17 cellular contexts compared by ENCODE assay signal in the genomic region with DNA sequence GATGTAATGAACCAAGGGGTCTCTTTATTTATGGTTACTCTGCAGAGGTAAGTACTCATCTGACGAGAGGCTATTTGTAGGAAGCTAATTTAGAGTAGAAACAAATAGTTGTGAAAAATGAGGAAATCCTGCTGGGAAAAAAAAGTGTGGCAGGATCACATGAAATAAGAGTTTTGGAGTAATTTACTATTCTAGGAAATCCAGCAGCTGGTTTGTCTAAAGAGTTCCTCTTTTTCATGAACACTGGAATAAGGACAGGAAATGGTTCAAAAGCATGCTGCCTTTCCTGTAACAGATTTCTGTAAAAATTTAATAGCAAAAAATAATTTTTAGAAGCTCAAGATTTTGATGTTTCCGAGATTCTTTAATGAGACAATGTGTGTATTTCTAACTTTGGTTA.
"Had no signal": no experiment of that assay in that cellular context is flagged by ENCODE, and none has a peak within 500 bp of the region (broad histone marks: within the 10 kb centered on the region; RNA-seq: fewer than 3 reads in every experiment).

No MANE protein-coding gene starts in this region.

- H3K4me3 ChIP-seq: gastroesophageal sphincter, heart left ventricle, ovary, testis had no signal

- H3K9me3 ChIP-seq: gastroesophageal sphincter, heart left ventricle, ovary, testis had no signal

- DNase-seq: activated B cell treated with CpG ODN at 0.5 μM for 24 hours; activated CD4-positive, alpha-beta memory T cell treated with anti-CD3 and anti-CD28 coated beads for 36 hours; activated CD4-positive, alpha-beta T cell treated with anti-CD3 and anti-CD28 coated beads for 4 hours; activated T-cell treated with anti-CD3 and anti-CD28 coated beads for 4 hours; cerebellar nuclear complex; effector CD4-positive, alpha-beta T cell; heart left ventricle; immature natural killer cell; natural killer cell; ovary; stimulated activated CD4-positive, alpha-beta T cell treated with anti-CD3 and anti-CD28 coated beads, Interleukin-4, amount 100 ng/mL, for 4 hours; testis had no signal

- ATAC-seq: esophagus mucosa; gastroesophageal sphincter; heart left ventricle; natural killer cell; sciatic nerve; stimulated activated memory B cell treated with anti-CD40 and anti-IgM and Interleukin-4, amounts not matched to agents 10 μg/mL and 1 μg/mL and 100 μg/mL, for 72 hours had no signal

- H3K27ac ChIP-seq: gastroesophageal sphincter, heart left ventricle, ovary, testis had no signal

- H3K4me1 ChIP-seq: testis had no signal

- H3K27me3 ChIP-seq: gastroesophageal sphincter, heart left ventricle, ovary, testis had no signal

- FAIRE-seq: bronchial epithelial cell had no signal

- H3K36me3 ChIP-seq: gastroesophageal sphincter, heart left ventricle, ovary had no signal
